Comparison of ENCODE assay signal across 1 cellular context in genomic region chr5:14250094-14250777, GRCh38.
TF ChIP-seq lines count a peak whose summit lies in the region.

No MANE protein-coding gene starts in this region.

TF ChIP-seq in HepG2, 621 proteins besides CTCF, POLR2A, EP300 and RAD21 (continued from another document and continues in another):
- TF ChIP-seq MYC (CRISPR knock-in tag; IDR thresholded peaks at IDR 0.05; ENCODE audit: borderline replicate concordance) (peak; percentile 49; the same call in 1 of the 2 replicates), SIX1 (CRISPR knock-in tag; IDR thresholded peaks at IDR 0.05; ENCODE audit: borderline replicate concordance) (no peak), TIGD3 (CRISPR knock-in tag; IDR thresholded peaks at IDR 0.05; ENCODE audit: borderline replicate concordance) (no peak), ZNF225 (CRISPR knock-in tag; IDR thresholded peaks at IDR 0.05) (0 out of 2 replicates have a peak, but pooled peaks have one; percentile 49), TGIF2 (CRISPR knock-in tag; IDR thresholded peaks at IDR 0.05) (no peak), ZBTB4 (CRISPR knock-in tag; IDR thresholded peaks at IDR 0.05; ENCODE audit: borderline replicate concordance) (peak; percentile 46; the same call in 1 of the 2 replicates), ARID5B (CRISPR knock-in tag; IDR thresholded peaks at IDR 0.05) (0 out of 2 replicates have a peak, but pooled peaks have one; percentile 22), ETS1 (CRISPR knock-in tag; IDR thresholded peaks at IDR 0.05) (no peak), ZNF687 (CRISPR knock-in tag; IDR thresholded peaks at IDR 0.05) (peak; percentile 81), SNRNP70 (IDR thresholded peaks at IDR 0.05; ENCODE audit: low read depth, low read length) (no peak), DMAP1 (CRISPR knock-in tag; IDR thresholded peaks at IDR 0.05) (peak; percentile 58; the same call in 1 of the 2 replicates), RELA (CRISPR knock-in tag; IDR thresholded peaks at IDR 0.05) (no peak), GATAD2A (CRISPR knock-in tag; IDR thresholded peaks at IDR 0.05) (peak; percentile 37; the same call in 1 of the 2 replicates), CCDC6 (CRISPR knock-in tag; IDR thresholded peaks at IDR 0.05) (peak; percentile 33; the same call in 1 of the 2 replicates), ZMAT3 (CRISPR knock-in tag; conservative IDR thresholded peaks at IDR 0.05) (no peak), POGZ (CRISPR knock-in tag; IDR thresholded peaks at IDR 0.05) (0 out of 2 replicates have a peak, but pooled peaks have one; percentile 42), FOXC1 (CRISPR knock-in tag; IDR thresholded peaks at IDR 0.05; ENCODE audit: borderline replicate concordance) (no peak), UBTF (CRISPR knock-in tag; IDR thresholded peaks at IDR 0.05) (0 out of 2 replicates have a peak, but pooled peaks have one; percentile 22), ZBTB26 (CRISPR knock-in tag; IDR thresholded peaks at IDR 0.05; ENCODE audit: borderline replicate concordance) (no peak), DR1 (CRISPR knock-in tag; IDR thresholded peaks at IDR 0.05) (no peak), MYPOP (CRISPR knock-in tag; IDR thresholded peaks at IDR 0.05) (peak; percentile 42; the same call in 1 of the 2 replicates), SAP130 (CRISPR knock-in tag; IDR thresholded peaks at IDR 0.05; ENCODE audit: low read depth) (peak; percentile 23; the same call in 1 of the 2 replicates), ARID4A (CRISPR knock-in tag; IDR thresholded peaks at IDR 0.05; ENCODE audit: borderline replicate concordance) (no peak), GABPB1 (CRISPR knock-in tag; IDR thresholded peaks at IDR 0.05) (peak; percentile 48), CEBPB (IDR thresholded peaks at IDR 0.05; ENCODE audit: borderline replicate concordance, low read depth, low read length) (peak; percentile 53), ZKSCAN1 (IDR thresholded peaks at IDR 0.05; ENCODE audit: low read length) (no peak)
